24 cellular contexts compared by ENCODE assay signal in genomic region chr21:25334046-25334730, GRCh38.
"Had no signal": no experiment of that assay in that cellular context is flagged by ENCODE, and none has a peak within 500 bp of the region (broad histone marks: within the 10 kb centered on the region; RNA-seq: fewer than 3 reads in every experiment).

No MANE protein-coding gene starts in this region.

- H3K4me3 Mint-ChIP-seq: activated CD4-positive, alpha-beta memory T cell treated with anti-CD3 and anti-CD28 coated beads for 36 hours; activated CD4-positive, alpha-beta T cell treated with anti-CD3 and anti-CD28 coated beads, Interleukin-2, amount 10 ng/mL, durations not matched to agents 7 days and 5 days; activated naive CD4-positive, alpha-beta T cell treated with anti-CD3 and anti-CD28 coated beads for 36 hours; activated naive CD8-positive, alpha-beta T cell; activated T-cell treated with anti-CD3 and anti-CD28 coated beads, Interleukin-2, amount 50 U/mL, for 4 hours had no signal

- H3K4me1 Mint-ChIP-seq: activated CD4-positive, alpha-beta T cell treated with anti-CD3 and anti-CD28 coated beads, Interleukin-2, amount 10 ng/mL, durations not matched to agents 7 days and 5 days had no signal

- H2AFZ ChIP-seq: PC-9 had no signal

- H3K9me3 Mint-ChIP-seq: activated CD4-positive, alpha-beta memory T cell treated with anti-CD3 and anti-CD28 coated beads for 36 hours; activated CD4-positive, alpha-beta T cell treated with anti-CD3 and anti-CD28 coated beads, Interleukin-2, amount 10 ng/mL, durations not matched to agents 7 days and 5 days; activated naive CD4-positive, alpha-beta T cell treated with anti-CD3 and anti-CD28 coated beads for 36 hours had no signal

- ATAC-seq: activated T-cell treated with anti-CD3 and anti-CD28 coated beads, Interleukin-2, amount 50 U/mL, for 4 hours had no signal

- DNase-seq: activated CD4-positive, alpha-beta memory T cell treated with anti-CD3 and anti-CD28 coated beads for 36 hours; activated CD4-positive, alpha-beta T cell treated with anti-CD3 and anti-CD28 coated beads, Interleukin-2, amount 10 ng/mL, durations not matched to agents 7 days and 5 days; activated CD4-positive, CD25-positive, alpha-beta regulatory T cell; activated CD8-positive, alpha-beta memory T cell treated with anti-CD3 and anti-CD28 coated beads for 24 hours; activated effector memory CD4-positive, alpha-beta T cell treated with anti-CD3 and anti-CD28 coated beads, Interleukin-2, amount 50 U/mL, for 16 hours; activated naive CD4-positive, alpha-beta T cell treated with anti-CD3 and anti-CD28 coated beads for 36 hours; activated T-cell treated with anti-CD3 and anti-CD28 coated beads, Interleukin-2, amount 50 U/mL, for 4 hours; amygdala; brain microvascular endothelial cell; caudate nucleus; colonic mucosa; MM.1S; NCI-H1105; NCI-H1436; NCI-H187; NCI-H2081; NCI-H2171 treated with DMSO at 0.1 percent for 48 hours; NCI-H345; NCI-H510A treated with DMSO at 0.1 percent for 48 hours; PC-9; SIG-M5; T-helper 1 cell had no signal

- H3K9me3 ChIP-seq: colonic mucosa had no signal

- H3K4me2 ChIP-seq: PC-9 had no signal

- H3K27me3 ChIP-seq: brain microvascular endothelial cell, colonic mucosa had no signal

- H3K4me3 ChIP-seq: colonic mucosa, PC-9 had no signal

- H3K27ac Mint-ChIP-seq: activated CD4-positive, alpha-beta memory T cell treated with anti-CD3 and anti-CD28 coated beads for 36 hours; activated CD4-positive, alpha-beta T cell treated with anti-CD3 and anti-CD28 coated beads, Interleukin-2, amount 10 ng/mL, durations not matched to agents 7 days and 5 days; activated naive CD4-positive, alpha-beta T cell treated with anti-CD3 and anti-CD28 coated beads for 36 hours; activated naive CD8-positive, alpha-beta T cell had no signal

- H3K36me3 ChIP-seq: brain microvascular endothelial cell, colonic mucosa had no signal

- H3K4me1 ChIP-seq: colonic mucosa had no signal

- H3K27ac ChIP-seq: brain microvascular endothelial cell, colonic mucosa, PC-9, VCaP had no signal

- H3K36me3 Mint-ChIP-seq: activated CD4-positive, alpha-beta memory T cell treated with anti-CD3 and anti-CD28 coated beads for 36 hours; activated naive CD8-positive, alpha-beta T cell had no signal

- H3K27me3 Mint-ChIP-seq: activated CD4-positive, alpha-beta memory T cell treated with anti-CD3 and anti-CD28 coated beads for 36 hours had no signal
